ENCODE assay signal across 10 cellular contexts in genomic region chr15:71386448-71387236, GRCh38.
DNase-seq lines count a peak whose midpoint lies in the region; ATAC-seq, FAIRE-seq and TF ChIP-seq lines count a peak whose summit lies in the region.
"Had no signal": no experiment of that assay in that cellular context is flagged by ENCODE, and none has a peak within 500 bp of the region (broad histone marks: within the 10 kb centered on the region; RNA-seq: fewer than 3 reads in every experiment).

No MANE protein-coding gene starts in this region.

- no peaks in the 10 kb centered on the region for H3K9me3 ChIP-seq in HEK293 (ENCODE audit: control insufficient read depth, insufficient read depth, low read depth, low read length)

- H3K4me1 ChIP-seq in HEK293 (ENCODE audit: control insufficient read depth, insufficient read depth, low read length) = peaks cover 51% of the 10 kb centered on the region

- intact Hi-C loops in left colon (cut with DNase I, micrococcal nuclease) = no loop called here

- peak; percentile 61 for TF ChIP-seq CTCF in HEK293 (tag by site-specific recombination; IDR thresholded peaks at IDR 0.05)

- FAIRE-seq in A204.1 (lab: Jason Lieb, UNC) = peak; percentile 68

- no peak overlapping the region for H3K4me3 ChIP-seq in HEK293 (ENCODE audit: low read depth, low read length)

- POLR2A ChIA-PET in HEK293 (lab: Yijun Ruan, JAX) = interaction anchor here (0.6 to 1.4 kb wide), 2 partner anchors 54 to 153 kb away, joined by 3 to 4 read pairs; no protein-coding TSS in a partner anchor

- CTCF ChIA-PET in HEK293 (lab: Yijun Ruan, JAX) = interaction anchor here (0.5 to 3.7 kb wide), 26 partner anchors 9 to 706 kb away, joined by 3 to 37 read pairs (median 3); partner anchors contain the start of gene THSD4

- ATAC-seq in left colon = peak; percentile 48
- ATAC-seq in GM18868 (IDR thresholded peaks at IDR 0.05; ENCODE audit: unreplicated experiment) = no peak
- ATAC-seq in HG03097 (IDR thresholded peaks at IDR 0.05; ENCODE audit: low FRiP score, unreplicated experiment) = no peak

- no peaks in the 10 kb centered on the region for H3K36me3 ChIP-seq in HEK293 (ENCODE audit: control insufficient read depth in 2 of 2, insufficient read depth in 1 of 2, low read length in 2 of 2)

- peak overlapping the region; percentile 25; the same call in 1 of the 2 replicates for H3K27ac ChIP-seq in HEK293 (ENCODE audit: extremely low read depth, low read depth, low read length)
- H3K27ac ChIP-seq: HL-60 had no signal

- DNase-seq in astrocyte of the hippocampus (ENCODE audit: low read depth, low spot score) (peak; percentile 37), left colon (no peak), UCSD-AML1 (lab: John Stamatoyannopoulos, UW; ENCODE audit: unreplicated experiment) (no peak), Kasumi-1 (lab: John Stamatoyannopoulos, UW) (no peak)
- DNase-seq: activated T-cell treated with anti-CD3 and anti-CD28 coated beads for 4 hours had no signal

TF ChIP-seq in HEK293, 187 proteins besides CTCF, POLR2A, EP300 and RAD21:
- TF ChIP-seq ZNF140 (tag by site-specific recombination; IDR thresholded peaks at IDR 0.05) (no peak), ZNF175 (tag by site-specific recombination; IDR thresholded peaks at IDR 0.05) (no peak), FEZF1 (tag by site-specific recombination; IDR thresholded peaks at IDR 0.05) (peak; percentile 46; the same call in 1 of the 2 replicates), MZF1 (tag by site-specific recombination; IDR thresholded peaks at IDR 0.05; ENCODE audit: borderline replicate concordance) (no peak), SCRT2 (tag by site-specific recombination; IDR thresholded peaks at IDR 0.05) (0 out of 2 replicates have a peak, but pooled peaks have one; percentile 9), ZNF654 (tag by site-specific recombination; IDR thresholded peaks at IDR 0.05; ENCODE audit: low read depth) (peak; percentile 56), ZNF223 (tag by site-specific recombination; IDR thresholded peaks at IDR 0.05) (no peak)
